8 cellular contexts compared by ENCODE assay signal in the genomic region with DNA sequence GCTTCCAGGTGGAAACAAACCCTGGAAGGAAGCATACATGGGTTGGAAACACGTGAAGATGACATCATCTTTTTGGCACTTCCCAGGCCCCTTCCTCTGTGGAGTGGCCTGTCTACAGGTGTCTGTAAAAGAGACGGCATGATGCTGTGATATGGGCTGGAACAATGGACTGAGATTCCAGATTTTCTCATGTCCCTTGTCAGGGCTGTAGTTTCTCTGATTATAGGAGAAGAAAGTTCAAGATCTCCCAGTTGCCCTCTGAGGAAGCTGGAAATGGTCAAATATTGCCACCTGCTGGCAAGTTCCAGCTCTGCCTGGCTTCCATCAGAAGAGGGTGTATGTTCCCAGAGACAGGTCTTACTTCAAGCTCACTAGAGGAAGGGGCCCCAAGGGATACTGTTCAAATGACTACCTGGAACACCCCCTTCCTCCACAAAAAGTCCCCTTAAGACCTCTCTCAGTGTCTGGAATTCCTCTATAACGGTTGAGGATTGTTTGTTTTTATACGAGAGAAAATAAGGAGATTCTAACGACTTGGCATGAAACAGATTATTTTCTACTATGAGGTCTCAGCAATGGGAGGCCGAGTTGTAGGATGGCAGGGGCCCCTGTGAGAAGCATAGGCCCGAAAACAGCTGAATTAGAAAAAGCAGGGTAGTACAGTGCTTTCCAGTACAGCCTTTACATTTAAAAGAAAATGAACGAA. TPM values are rescaled to one million over a fixed set of nuclear protein-coding genes. Genes with fewer than 3 reads are reported as not detected.
A peak's percentile ranks its signal among the peaks of the same experiment; 100 is the strongest.
DNase-seq lines count a peak whose midpoint lies in the region; ATAC-seq and TF ChIP-seq lines count a peak whose summit lies in the region.

No MANE protein-coding gene starts in this region.

- no peaks in the 10 kb centered on the region for H3K36me3 ChIP-seq in BJ (ENCODE audit: control insufficient read depth, insufficient read depth, low read length)

- H3K9me3 Mint-ChIP-seq in memory B cell = no peaks in the 10 kb centered on the region

- H3K4me3 Mint-ChIP-seq in memory B cell = no peak overlapping the region

- CTCF ChIA-PET in BJ (lab: Yijun Ruan, JAX) = interaction anchor here (0.7 to 7.1 kb wide), 34 partner anchors 8 to 428 kb away, joined by 3 to 184 read pairs (median 5); a partner anchor contains a TSS

- POLR2A ChIA-PET in BJ (lab: Charles Lee) = interaction anchor here (0.6 kb wide), 1 partner anchor 148 kb away, joined by 3 read pairs; no protein-coding TSS in a partner anchor

- peaks cover 16% of the 10 kb centered on the region for H3K4me1 Mint-ChIP-seq in memory B cell

- H3K27me3 Mint-ChIP-seq in memory B cell = no peaks in the 10 kb centered on the region

- peak; percentile 92 for TF ChIP-seq CTCF in BJ (IDR thresholded peaks at IDR 0.05; ENCODE audit: insufficient read depth, low read depth, low read length)

- no peak overlapping the region for H3K27ac Mint-ChIP-seq in memory B cell

- ATAC-seq in GM19025 (IDR thresholded peaks at IDR 0.05; ENCODE audit: low read depth, unreplicated experiment) (peak; percentile 75), HG03280 (IDR thresholded peaks at IDR 0.05; ENCODE audit: unreplicated experiment) (peak; percentile 90), memory B cell (ENCODE audit: low read depth) (peak; percentile 99)

- no peaks in the 10 kb centered on the region for H3K36me3 Mint-ChIP-seq in memory B cell

- peaks cover 1% of the 10 kb centered on the region; the same call in 1 of the 2 replicates for H3K27me3 ChIP-seq in BJ (ENCODE audit: control insufficient read depth, insufficient read depth, low read length)

- no peak overlapping the region for H3K4me3 ChIP-seq in BJ (ENCODE audit: low read depth, low read length)

- DNase-seq in BJ (ENCODE audit: low read depth) (no peak), NCI-H526 (lab: John Stamatoyannopoulos, UW) (peak; percentile 33 to 78), memory B cell (ENCODE audit: low spot score in 2 of 2) (peak; percentile 78 to 82)
- DNase-seq in activated CD4-positive, alpha-beta T cell treated with anti-CD3 and anti-CD28 coated beads, Interleukin-2, amount 50 U/mL, for 4 hours = peak; percentile 76 to 80
- peak; percentile 77 for DNase-seq in effector CD4-positive, alpha-beta T cell
- peak; percentile 66 for DNase-seq in stimulated activated CD8-positive, alpha-beta memory T cell treated with anti-CD3 and anti-CD28 coated beads, Interleukin-4, amount 100 ng/mL, for 24 hours (ENCODE audit: low read depth)

RNA-seq across cellular contexts. Expression of a gene that starts 7.3 kb away (rescaled TPM):
- polyA plus RNA-seq in BJ (2011; rRNA removed) = 479 and 528 TPM in 2 replicates
- 408 and 653 TPM in 2 replicates for polyA minus RNA-seq in BJ (2011; rRNA and poly(A)+ RNA removed)

RNA-seq across cellular contexts. Expression of a gene that starts 59.1 kb away (rescaled TPM):
- 0.93 and 1.0 TPM in 2 replicates for polyA plus RNA-seq in BJ (2011; rRNA removed)
- 0.41 and 0.62 TPM in 2 replicates for polyA minus RNA-seq in BJ (2011; rRNA and poly(A)+ RNA removed)
